In the genomic region with DNA sequence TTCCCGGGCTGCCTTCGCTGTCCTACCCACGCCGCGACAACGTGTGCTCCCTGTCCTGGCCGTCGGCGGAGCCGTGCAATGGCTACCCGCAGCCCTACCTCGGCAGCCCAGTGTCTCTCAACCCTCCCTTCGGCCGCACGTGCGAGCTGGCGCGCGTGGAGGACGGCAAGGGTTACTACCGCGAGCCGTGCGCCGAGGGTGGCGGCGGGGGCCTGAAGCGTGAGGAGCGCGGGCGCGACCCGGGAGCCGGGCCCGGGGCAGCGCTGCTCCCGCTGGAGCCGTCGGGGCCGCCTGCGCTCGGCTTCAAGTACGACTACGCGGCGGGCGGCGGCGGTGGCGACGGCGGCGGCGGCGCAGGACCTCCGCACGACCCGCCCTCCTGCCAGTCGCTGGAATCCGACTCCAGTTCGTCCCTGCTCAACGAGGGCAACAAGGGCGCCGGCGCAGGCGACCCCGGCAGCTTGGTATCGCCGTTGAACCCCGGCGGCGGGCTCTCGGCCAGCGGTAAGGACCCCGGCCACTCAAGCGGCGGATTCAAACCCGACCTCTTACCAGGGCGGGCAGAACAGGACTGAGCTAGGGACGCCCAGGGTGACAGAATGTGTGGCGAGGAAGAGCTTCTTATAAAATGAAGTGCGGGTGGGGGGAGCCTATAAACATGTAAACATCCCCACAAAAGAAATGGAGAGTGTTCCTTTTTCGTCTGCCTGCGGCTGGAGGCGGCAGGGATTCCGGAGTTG, we compare ENCODE assay signal across 24 cellular contexts. TPM values are rescaled to one million over a fixed set of nuclear protein-coding genes. Genes with fewer than 3 reads are reported as not detected.
A peak's percentile ranks its signal among the peaks of the same experiment; 100 is the strongest.
DNase-seq lines count a peak whose midpoint lies in the region; ATAC-seq, FAIRE-seq and TF ChIP-seq lines count a peak whose summit lies in the region.
"Had no signal": no experiment of that assay in that cellular context is flagged by ENCODE, and none has a peak within 500 bp of the region (broad histone marks: within the 10 kb centered on the region; RNA-seq: fewer than 3 reads in every experiment).

No MANE protein-coding gene starts in this region.

- ATAC-seq in stimulated activated naive CD8-positive, alpha-beta T cell treated with anti-CD3 and anti-CD28 coated beads, Interleukin-15, Interleukin-2, amounts not matched to agents 100 U/mL and 50 U/mL, for 24 hours: no peak
- no peak for ATAC-seq in GM18867 (IDR thresholded peaks at IDR 0.05; ENCODE audit: unreplicated experiment)
- ATAC-seq: activated T-cell treated with anti-CD3 and anti-CD28 coated beads, Interleukin-2, amount 50 U/mL, for 4 hours; esophagus mucosa had no signal

- no CpG with 5 or more reads among the region's 86 CpGs for WGBS in trophoblast cell (ENCODE audit: extremely low coverage, insufficient coverage, insufficient read length)

- CTCF ChIA-PET in endothelial cell of umbilical vein (lab: Charles Lee): no interaction called here

- H3K79me2 ChIP-seq in endothelial cell of umbilical vein (ENCODE audit: control insufficient read depth, insufficient read depth, low read length) (no peaks in the 10 kb centered on the region), trophoblast cell (ENCODE audit: control insufficient read depth, insufficient read depth, low read length, poor library complexity) (no peaks in the 10 kb centered on the region)

- H3K27me3 ChIP-seq in BLaER1: peaks cover 100% of the 10 kb centered on the region
- H3K27me3 ChIP-seq in endothelial cell of umbilical vein (ENCODE audit: control insufficient read depth in 2 of 2, insufficient read depth in 2 of 2, low read length in 2 of 2): peaks cover 91 to 98% of the 10 kb centered on the region in 2 experiments
- peaks cover 92% of the 10 kb centered on the region for H3K27me3 ChIP-seq in trophoblast cell (ENCODE audit: insufficient read depth, low read length)

- no peak overlapping the region for H2BK12ac ChIP-seq in trophoblast cell (ENCODE audit: low read length)

- H3K9me1 ChIP-seq in endothelial cell of umbilical vein (replicated peaks; ENCODE audit: control insufficient read depth, extremely low read depth, insufficient read depth, low read length): no peaks in the 10 kb centered on the region

- dilution Hi-C loops in endothelial cell of umbilical vein (cut with MboI; ENCODE audit: extremely low pct_ligation_motif_present, low sequenced_read_pairs): no loop called here

- no peaks in the 10 kb centered on the region for H3K79me1 ChIP-seq in trophoblast cell (ENCODE audit: low read length)

- DNase-seq in LNCaP clone FGC (ENCODE audit: low read depth) (no peak), endothelial cell of umbilical vein (ENCODE audit: low read depth, low spot score) (no peak), trophoblast cell (no peak), iPS-NIHi7 (ENCODE audit: extremely low spot score) (no peak), KG1 (lab: John Stamatoyannopoulos, UW) (no peak)
- no peak for DNase-seq in stimulated activated naive CD8-positive, alpha-beta T cell treated with anti-CD3 and anti-CD28 coated beads, Interleukin-15, Interleukin-2, amounts not matched to agents 100 U/mL and 50 U/mL, for 24 hours
- DNase-seq: activated CD4-positive, alpha-beta memory T cell treated with anti-CD3 and anti-CD28 coated beads, Interleukin-2, amount 10 ng/mL, durations not matched to agents 7 days and 5 days; activated T-cell treated with anti-CD3 and anti-CD28 coated beads, Interleukin-2, amount 50 U/mL, for 4 hours; Calu3; NCI-H1105 treated with DMSO at 0.1 percent for 48 hours; NCI-H2171; NCI-H748 treated with DMSO at 0.1 percent for 48 hours; stimulated activated CD4-positive, alpha-beta T cell treated with anti-CD3 and anti-CD28 coated beads, Interleukin-1b, Interleukin-23, amount 100 ng/mL, for 48 hours had no signal

- no peak overlapping the region for H3K27ac ChIP-seq in BLaER1
- no peak overlapping the region for H3K27ac ChIP-seq in endothelial cell of umbilical vein (ENCODE audit: insufficient read depth, low read depth, low read length)
- no peak overlapping the region for H3K27ac ChIP-seq in trophoblast cell (ENCODE audit: low read depth, low read length)
- H3K27ac ChIP-seq: HL-60, KMS-11, neutrophil had no signal

- TF ChIP-seq CTCF in LNCaP clone FGC (IDR thresholded peaks at IDR 0.05; ENCODE audit: control insufficient read depth, extremely low read depth, insufficient read depth) (no peak), endothelial cell of umbilical vein (IDR thresholded peaks at IDR 0.05; ENCODE audit: extremely low read depth in 1 of 2, insufficient read depth in 1 of 2, low read depth in 1 of 2, low read length in 2 of 2) (no peak)

- peak overlapping the region; percentile 49 for H3K18ac ChIP-seq in trophoblast cell (ENCODE audit: low read length)

- no peak overlapping the region for H4K12ac ChIP-seq in trophoblast cell (ENCODE audit: low read depth, low read length)

- FAIRE-seq in endothelial cell of umbilical vein (lab: Jason Lieb, UNC): no peak
- FAIRE-seq: bronchial epithelial cell, islet of Langerhans, RCC 7860 had no signal

- POLR2A ChIA-PET in endothelial cell of umbilical vein (lab: Charles Lee): no interaction called here

- H3K4me3 ChIP-seq in BLaER1: 0 out of 2 replicates have a peak overlapping the region, but pooled peaks have one; percentile 14
- peak overlapping the region; percentile 46 for H3K4me3 ChIP-seq in LNCaP clone FGC (ENCODE audit: low read depth, low read length)
- H3K4me3 ChIP-seq in endothelial cell of umbilical vein (replicated peaks in 1 of 3; ENCODE audit: insufficient read depth in 1 of 3, low read depth in 1 of 3, low read length in 3 of 3): no peak overlapping the region
- H3K4me3 ChIP-seq in trophoblast cell (ENCODE audit: low read depth, low read length): no peak overlapping the region

- H3K9ac ChIP-seq in BLaER1: no peak overlapping the region
- H3K9ac ChIP-seq in endothelial cell of umbilical vein (replicated peaks; ENCODE audit: extremely low read depth, insufficient read depth, low read length): no peak overlapping the region
- H3K9ac ChIP-seq in trophoblast cell (ENCODE audit: low read length): no peak overlapping the region
- H3K9ac ChIP-seq: KMS-11 had no signal

- TF ChIP-seq POLR2A in endothelial cell of umbilical vein (IDR thresholded peaks at IDR 0.05; ENCODE audit: low read depth, low read length): no peak

- no peak overlapping the region for H2AK5ac ChIP-seq in trophoblast cell (ENCODE audit: low read length)

- H4K20me1 ChIP-seq in BLaER1: peaks cover 100% of the 10 kb centered on the region
- no peaks in the 10 kb centered on the region for H4K20me1 ChIP-seq in endothelial cell of umbilical vein (replicated peaks; ENCODE audit: control insufficient read depth, extremely low read depth, insufficient read depth, low read length)

- H4K91ac ChIP-seq in trophoblast cell (ENCODE audit: low read depth, low read length): no peak overlapping the region

- no peak overlapping the region for H4K8ac ChIP-seq in trophoblast cell (ENCODE audit: low read depth, low read length)

- H3K9me3 ChIP-seq in BLaER1 (peaks cover 27% of the 10 kb centered on the region), endothelial cell of umbilical vein (replicated peaks; ENCODE audit: control insufficient read depth, insufficient read depth, low read length) (no peaks in the 10 kb centered on the region), trophoblast cell (ENCODE audit: insufficient read depth, low read depth, low read length) (peaks cover 16% of the 10 kb centered on the region)
- H3K9me3 ChIP-seq: neutrophil had no signal

- no peak overlapping the region for H3K14ac ChIP-seq in trophoblast cell (ENCODE audit: low read length)

- intact Hi-C loops in endothelial cell of umbilical vein (cut with micrococcal nuclease): no loop called here

- no peak overlapping the region for H3K23ac ChIP-seq in trophoblast cell (ENCODE audit: low read length)

- BruUV-seq in endothelial cell of umbilical vein (replicated peaks; lab: Mats Ljungman, UMichigan): no TSS peak

- no peak overlapping the region for H2BK5ac ChIP-seq in trophoblast cell (ENCODE audit: low read depth, low read length, poor library complexity)

- H3K4me2 ChIP-seq in BLaER1 (no peak overlapping the region), endothelial cell of umbilical vein (ENCODE audit: insufficient read depth, low read length) (no peak overlapping the region), trophoblast cell (ENCODE audit: low read length) (peak overlapping the region; percentile 1)
- H3K4me2 ChIP-seq: KMS-11 had no signal

- H3K4ac ChIP-seq in trophoblast cell (ENCODE audit: low read depth, low read length): no peak overlapping the region

- H3K36me3 ChIP-seq in BLaER1 (no peaks in the 10 kb centered on the region), endothelial cell of umbilical vein (ENCODE audit: control insufficient read depth in 2 of 2, extremely low read depth in 1 of 2, insufficient read depth in 2 of 2, low read length in 2 of 2) (no peaks in the 10 kb centered on the region), trophoblast cell (ENCODE audit: control insufficient read depth in 1 of 2, insufficient read depth in 2 of 2, low read length in 2 of 2) (no peaks in the 10 kb centered on the region)
- H3K36me3 ChIP-seq: neutrophil had no signal

- H3K4me1 ChIP-seq in BLaER1 (peaks cover 9% of the 10 kb centered on the region; the same call in 1 of the 2 replicates), endothelial cell of umbilical vein (ENCODE audit: control insufficient read depth, extremely low read depth, insufficient read depth, low read length) (no peaks in the 10 kb centered on the region), trophoblast cell (ENCODE audit: control insufficient read depth in 1 of 2, insufficient read depth in 2 of 2, low read length in 2 of 2) (peaks cover 13 to 16% of the 10 kb centered on the region in 2 experiments)

- H2AFZ ChIP-seq in endothelial cell of umbilical vein (ENCODE audit: low read depth, low read length) (no peak overlapping the region), trophoblast cell (ENCODE audit: insufficient read depth, low read length, poor library complexity) (no peak overlapping the region)

- H2BK120ac ChIP-seq in trophoblast cell (ENCODE audit: insufficient read depth, low read length, poor library complexity): no peak overlapping the region

RNA-seq across cellular contexts. Expression of gene HOXC12, which starts 0.5 kb away (rescaled TPM):
- total RNA-seq in endothelial cell of umbilical vein: not detected in 2 replicates
- not detected in 2 replicates for polyA plus RNA-seq in endothelial cell of umbilical vein
- not detected in 2 replicates for polyA plus RNA-seq in endothelial cell of umbilical vein (2011; cell fraction: cytosol; rRNA removed)
- polyA plus RNA-seq in endothelial cell of umbilical vein (2011; cell fraction: nucleus; rRNA removed): not detected in 2 replicates
- polyA plus RNA-seq in endothelial cell of umbilical vein (2012): not detected in 2 replicates
- polyA minus RNA-seq in endothelial cell of umbilical vein: not detected in 2 replicates
- not detected for polyA minus RNA-seq in endothelial cell of umbilical vein (2011; cell fraction: cytosol; rRNA and poly(A)+ RNA removed)
- not detected in 2 replicates for polyA minus RNA-seq in endothelial cell of umbilical vein (2011; cell fraction: nucleus; rRNA and poly(A)+ RNA removed)
- polyA plus RNA-seq in trophoblast cell (2013): 0.07 and 0.11 TPM in 2 replicates
- total RNA-seq: activated CD4-positive, alpha-beta memory T cell treated with anti-CD3 and anti-CD28 coated beads, Interleukin-2, amount 10 ng/mL, durations not matched to agents 7 days and 5 days; activated T-cell treated with anti-CD3 and anti-CD28 coated beads, Interleukin-2, amount 50 U/mL, for 4 hours; bronchial epithelial cell; Calu3; dermis microvascular lymphatic vessel endothelial cell; esophagus mucosa; G401 had no signal

RNA-seq across cellular contexts. Expression of gene HOXC13, which starts 16.6 kb away (rescaled TPM):
- total RNA-seq in endothelial cell of umbilical vein: not detected in 2 replicates
- not detected in 2 replicates for polyA plus RNA-seq in endothelial cell of umbilical vein
- not detected in 2 replicates for polyA plus RNA-seq in endothelial cell of umbilical vein (2011; cell fraction: cytosol; rRNA removed)
- not detected in 2 replicates for polyA plus RNA-seq in endothelial cell of umbilical vein (2011; cell fraction: nucleus; rRNA removed)
- polyA plus RNA-seq in endothelial cell of umbilical vein (2012): not detected in 2 replicates
- polyA minus RNA-seq in endothelial cell of umbilical vein: not detected in 2 replicates
- 9.8 TPM for polyA minus RNA-seq in endothelial cell of umbilical vein (2011; cell fraction: cytosol; rRNA and poly(A)+ RNA removed)
- not detected in 2 replicates for polyA minus RNA-seq in endothelial cell of umbilical vein (2011; cell fraction: nucleus; rRNA and poly(A)+ RNA removed)
- 8.8 and 9.2 TPM in 2 replicates for polyA plus RNA-seq in trophoblast cell (2013)
- total RNA-seq: activated CD4-positive, alpha-beta memory T cell treated with anti-CD3 and anti-CD28 coated beads, Interleukin-2, amount 10 ng/mL, durations not matched to agents 7 days and 5 days; activated T-cell treated with anti-CD3 and anti-CD28 coated beads, Interleukin-2, amount 50 U/mL, for 4 hours; bronchial epithelial cell; Calu3; dermis microvascular lymphatic vessel endothelial cell had no signal

RNA-seq across cellular contexts. Expression of gene HOXC11, which starts 17.7 kb away (rescaled TPM):
- total RNA-seq in endothelial cell of umbilical vein: not detected in 2 replicates
- polyA plus RNA-seq in endothelial cell of umbilical vein: not detected in 2 replicates
- not detected in 2 replicates for polyA plus RNA-seq in endothelial cell of umbilical vein (2011; cell fraction: cytosol; rRNA removed)
- not detected in 2 replicates for polyA plus RNA-seq in endothelial cell of umbilical vein (2011; cell fraction: nucleus; rRNA removed)
- not detected in 2 replicates for polyA plus RNA-seq in endothelial cell of umbilical vein (2012)
- polyA minus RNA-seq in endothelial cell of umbilical vein: not detected in 2 replicates
- 9.5 TPM for polyA minus RNA-seq in endothelial cell of umbilical vein (2011; cell fraction: cytosol; rRNA and poly(A)+ RNA removed)
- polyA minus RNA-seq in endothelial cell of umbilical vein (2011; cell fraction: nucleus; rRNA and poly(A)+ RNA removed): not detected in 2 replicates
- polyA plus RNA-seq in trophoblast cell (2013): 0.22 and 0.29 TPM in 2 replicates
- total RNA-seq: activated CD4-positive, alpha-beta memory T cell treated with anti-CD3 and anti-CD28 coated beads, Interleukin-2, amount 10 ng/mL, durations not matched to agents 7 days and 5 days; activated T-cell treated with anti-CD3 and anti-CD28 coated beads, Interleukin-2, amount 50 U/mL, for 4 hours; bronchial epithelial cell; Calu3; dermis microvascular lymphatic vessel endothelial cell had no signal

RNA-seq across cellular contexts. Expression of gene HOTAIR, which starts 19.5 kb away (rescaled TPM):
- not detected in 2 replicates for total RNA-seq in endothelial cell of umbilical vein
- polyA plus RNA-seq in endothelial cell of umbilical vein: not detected in 2 replicates
- polyA plus RNA-seq in endothelial cell of umbilical vein (2011; cell fraction: cytosol; rRNA removed): not detected in 2 replicates
- polyA plus RNA-seq in endothelial cell of umbilical vein (2011; cell fraction: nucleus; rRNA removed): not detected in 2 replicates
- polyA plus RNA-seq in endothelial cell of umbilical vein (2012): not detected in 2 replicates
- polyA minus RNA-seq in endothelial cell of umbilical vein: not detected in 2 replicates
- 1.0 TPM for polyA minus RNA-seq in endothelial cell of umbilical vein (2011; cell fraction: cytosol; rRNA and poly(A)+ RNA removed)
- not detected in 2 replicates for polyA minus RNA-seq in endothelial cell of umbilical vein (2011; cell fraction: nucleus; rRNA and poly(A)+ RNA removed)
- polyA plus RNA-seq in trophoblast cell (2013): 1.5 and 1.6 TPM in 2 replicates
- total RNA-seq: activated CD4-positive, alpha-beta memory T cell treated with anti-CD3 and anti-CD28 coated beads, Interleukin-2, amount 10 ng/mL, durations not matched to agents 7 days and 5 days; activated T-cell treated with anti-CD3 and anti-CD28 coated beads, Interleukin-2, amount 50 U/mL, for 4 hours; bronchial epithelial cell; Calu3; dermis microvascular lymphatic vessel endothelial cell; esophagus mucosa had no signal

RNA-seq across cellular contexts. Expression of gene HOXC10, which starts 29.7 kb away (rescaled TPM):
- 0.44 TPM in 1 of 2 replicates, not detected in the other for total RNA-seq in endothelial cell of umbilical vein
- polyA plus RNA-seq in endothelial cell of umbilical vein: 0.18 TPM in 2 replicates
- 0.13 and 0.18 TPM in 2 replicates for polyA plus RNA-seq in endothelial cell of umbilical vein (2011; cell fraction: cytosol; rRNA removed)
- 0.08 TPM in 1 of 2 replicates, not detected in the other for polyA plus RNA-seq in endothelial cell of umbilical vein (2011; cell fraction: nucleus; rRNA removed)
- 5.7 and 6.5 TPM in 2 replicates for polyA plus RNA-seq in endothelial cell of umbilical vein (2012)
- polyA minus RNA-seq in endothelial cell of umbilical vein: not detected in 2 replicates
- 38.5 TPM for polyA minus RNA-seq in endothelial cell of umbilical vein (2011; cell fraction: cytosol; rRNA and poly(A)+ RNA removed)
- polyA minus RNA-seq in endothelial cell of umbilical vein (2011; cell fraction: nucleus; rRNA and poly(A)+ RNA removed): not detected in 2 replicates
- 0.03 and 0.04 TPM in 2 replicates for polyA plus RNA-seq in trophoblast cell (2013)
- total RNA-seq: activated CD4-positive, alpha-beta memory T cell treated with anti-CD3 and anti-CD28 coated beads, Interleukin-2, amount 10 ng/mL, durations not matched to agents 7 days and 5 days; activated T-cell treated with anti-CD3 and anti-CD28 coated beads, Interleukin-2, amount 50 U/mL, for 4 hours; bronchial epithelial cell; dermis microvascular lymphatic vessel endothelial cell had no signal

Comparison
In these comparisons a context has a peak if more than half of its experiments do, and no peak if none do; other contexts are left out.
1. H3K4me3 ChIP-seq: peak in BLaER1 (single experiment) and LNCaP clone FGC (single experiment); none in endothelial cell of umbilical vein (0 of 3) and trophoblast cell (single experiment).